ENCODE assay signal across 8 cellular contexts in the genomic region with DNA sequence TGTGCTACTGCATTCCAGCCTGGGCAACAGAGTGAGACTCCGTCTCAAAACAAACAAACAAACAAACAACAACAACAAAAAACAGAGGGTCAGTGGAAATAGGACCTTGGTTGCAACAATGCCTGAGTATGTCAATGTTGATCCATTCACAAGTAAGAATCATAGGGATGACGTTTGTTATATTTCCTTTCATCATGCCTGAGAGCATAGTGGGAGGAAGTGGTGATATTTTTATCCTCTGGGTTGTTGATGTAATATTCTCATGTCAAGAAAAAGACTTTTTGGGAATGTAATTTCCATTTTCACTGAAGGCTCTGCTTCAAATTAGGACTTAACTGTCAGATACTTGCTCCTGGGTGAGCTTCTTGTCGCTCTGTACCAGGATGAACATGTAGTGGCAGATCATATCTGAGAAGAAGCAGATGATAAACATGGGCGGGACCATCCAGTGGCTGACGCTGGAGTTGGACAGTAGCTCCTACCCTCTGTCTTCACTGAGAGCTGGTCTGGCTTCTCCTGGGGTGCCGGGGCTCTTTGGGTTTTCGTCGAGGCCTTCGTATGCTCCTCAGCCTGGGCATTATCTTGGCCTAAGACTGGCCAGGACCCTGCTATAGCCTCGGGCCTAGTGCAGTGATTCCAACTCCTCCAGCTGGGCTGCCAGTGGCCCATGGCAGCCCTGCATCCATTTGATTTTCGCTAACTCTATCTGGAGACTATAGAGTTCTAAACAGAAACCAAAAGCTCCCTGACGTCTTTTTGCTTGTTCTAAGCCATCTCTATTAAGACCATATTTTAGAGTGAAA. TPM values are rescaled to one million over a fixed set of nuclear protein-coding genes. Genes with fewer than 3 reads are reported as not detected.
DNase-seq lines count a peak whose midpoint lies in the region; ATAC-seq and TF ChIP-seq lines count a peak whose summit lies in the region.

No MANE protein-coding gene starts in this region.

- H3K4me1 ChIP-seq in gastroesophageal sphincter: peaks cover 5 to 74% (median 19%) of the 10 kb centered on the region in 3 donors
- peaks cover 32 to 39% of the 10 kb centered on the region in 2 donors for H3K4me1 ChIP-seq in gastrocnemius medialis

- H3K36me3 ChIP-seq in gastroesophageal sphincter: peaks cover 0 to 9% of the 10 kb centered on the region in 2 donors
- H3K36me3 ChIP-seq in gastrocnemius medialis: no peaks in the 10 kb centered on the region

- H3K27ac ChIP-seq in gastroesophageal sphincter (peak overlapping the region; percentile 34 to 84 (median 80)), gastrocnemius medialis (peak overlapping the region; percentile 70 to 81 (median 76))

- H3K9me3 ChIP-seq in gastroesophageal sphincter: no peaks in the 10 kb centered on the region
- H3K9me3 ChIP-seq in gastrocnemius medialis: no peaks in the 10 kb centered on the region

- in situ Hi-C loops in gastrocnemius medialis (cut with MboI; ENCODE audit: low sequenced_read_pairs in 4 of 4): no loop called here

- peak; percentile 71 for ATAC-seq in activated CD4-positive, alpha-beta T cell treated with anti-CD3 and anti-CD28 coated beads for 36 hours
- ATAC-seq in activated T-helper 17 cell treated with anti-CD3 and anti-CD28 coated beads, Interleukin-2, amount 50 U/mL, for 72 hours (replicated peaks): peak; percentile 71
- peak; percentile 77 for ATAC-seq in gastroesophageal sphincter
- peak; percentile 38 to 81 for ATAC-seq in gastrocnemius medialis

- H3K4me1 Mint-ChIP-seq in activated CD4-positive, alpha-beta T cell treated with anti-CD3 and anti-CD28 coated beads for 36 hours: peaks cover 37% of the 10 kb centered on the region
- H3K4me1 Mint-ChIP-seq in activated T-helper 17 cell treated with anti-CD3 and anti-CD28 coated beads, Interleukin-2, amount 50 U/mL, for 72 hours: peaks cover 21% of the 10 kb centered on the region

- POLR2A ChIA-PET in activated CD4-positive, alpha-beta T cell treated with anti-CD3 and anti-CD28 coated beads for 36 hours (lab: Charles Lee): interaction anchor here (0.5 to 0.7 kb wide), 2 partner anchors 13 to 104 kb away, joined by 3 read pairs; no protein-coding TSS in a partner anchor

- H3K4me3 Mint-ChIP-seq in activated CD4-positive, alpha-beta T cell treated with anti-CD3 and anti-CD28 coated beads for 36 hours: peak overlapping the region; percentile 65
- peak overlapping the region; percentile 74 for H3K4me3 Mint-ChIP-seq in activated T-helper 17 cell treated with anti-CD3 and anti-CD28 coated beads, Interleukin-2, amount 50 U/mL, for 72 hours

- H3K27ac Mint-ChIP-seq in activated CD4-positive, alpha-beta T cell treated with anti-CD3 and anti-CD28 coated beads for 36 hours: peak overlapping the region; percentile 94
- H3K27ac Mint-ChIP-seq in activated T-helper 17 cell treated with anti-CD3 and anti-CD28 coated beads, Interleukin-2, amount 50 U/mL, for 72 hours: peak overlapping the region; percentile 82

- WGBS in gastroesophageal sphincter (ENCODE audit: low coverage in 1 of 2), 2 donors: 25 to 44% methylated on average over 4 to 8 of the region's 12 CpGs

- TF ChIP-seq POLR2A in gastroesophageal sphincter (IDR thresholded peaks at IDR 0.05): no peak
- TF ChIP-seq POLR2A in gastrocnemius medialis (IDR thresholded peaks at IDR 0.05): no peak

- DNase-seq in activated CD4-positive, alpha-beta T cell treated with anti-CD3 and anti-CD28 coated beads for 36 hours: peak; percentile 47
- DNase-seq in activated CD4-positive, alpha-beta T cell treated with anti-CD3 and anti-CD28 coated beads, Interleukin-2, amount 50 U/mL, for 4 hours: no peak
- DNase-seq in gastrocnemius medialis: no peak
- DNase-seq in GM19240 (ENCODE audit: insufficient read length, low spot score): no peak
- DNase-seq in NCI-H524 (lab: John Stamatoyannopoulos, UW): no peak
- no peak for DNase-seq in NCI-H1436 treated with DMSO at 0.1 percent for 48 hours (lab: John Stamatoyannopoulos, UW)

- no peak for TF ChIP-seq CTCF in gastroesophageal sphincter (IDR thresholded peaks at IDR 0.05)
- TF ChIP-seq CTCF in gastrocnemius medialis (IDR thresholded peaks at IDR 0.05 in 4 of 5, conservative IDR thresholded peaks at IDR 0.05 in 1 of 5): no peak

- H3K9me3 Mint-ChIP-seq in activated CD4-positive, alpha-beta T cell treated with anti-CD3 and anti-CD28 coated beads for 36 hours (ENCODE audit: low read depth): no peaks in the 10 kb centered on the region
- no peaks in the 10 kb centered on the region for H3K9me3 Mint-ChIP-seq in activated T-helper 17 cell treated with anti-CD3 and anti-CD28 coated beads, Interleukin-2, amount 50 U/mL, for 72 hours

- no peaks in the 10 kb centered on the region for H3K27me3 Mint-ChIP-seq in activated CD4-positive, alpha-beta T cell treated with anti-CD3 and anti-CD28 coated beads for 36 hours
- no peaks in the 10 kb centered on the region for H3K27me3 Mint-ChIP-seq in activated T-helper 17 cell treated with anti-CD3 and anti-CD28 coated beads, Interleukin-2, amount 50 U/mL, for 72 hours

- H3K36me3 Mint-ChIP-seq in activated CD4-positive, alpha-beta T cell treated with anti-CD3 and anti-CD28 coated beads for 36 hours (ENCODE audit: low read depth): peaks cover 42% of the 10 kb centered on the region
- H3K36me3 Mint-ChIP-seq in activated T-helper 17 cell treated with anti-CD3 and anti-CD28 coated beads, Interleukin-2, amount 50 U/mL, for 72 hours (ENCODE audit: low read depth): peaks cover 35% of the 10 kb centered on the region

- intact Hi-C loops in activated CD4-positive, alpha-beta T cell treated with anti-CD3 and anti-CD28 coated beads for 36 hours (cut with DNase I, micrococcal nuclease): loop anchor here (2.0 to 5.0 kb wide), 3 partner anchors 25 to 121 kb away; a partner anchor contains a TSS
- intact Hi-C loops in gastrocnemius medialis (cut with DNase I; ENCODE audit: low total_unique reads): loop anchor here (2.0 kb wide), 1 partner anchor 19 kb away; a partner anchor contains a TSS

- H3K4me3 ChIP-seq in gastroesophageal sphincter (peak overlapping the region; percentile 22), gastrocnemius medialis (peak overlapping the region; percentile 35 to 44 (median 41))

- CTCF ChIA-PET in activated CD4-positive, alpha-beta T cell treated with anti-CD3 and anti-CD28 coated beads for 36 hours (lab: Charles Lee): interaction anchor here (3.4 kb wide), 1 partner anchor 48 kb away, joined by 26 read pairs; no protein-coding TSS in a partner anchor

- H3K27me3 ChIP-seq in gastroesophageal sphincter (no peaks in the 10 kb centered on the region), gastrocnemius medialis (no peaks in the 10 kb centered on the region)

- no peak for TF ChIP-seq EP300 in gastroesophageal sphincter (IDR thresholded peaks at IDR 0.05)

RNA-seq across cellular contexts. Expression of a gene that starts 19.6 kb away (rescaled TPM):
- 100 to 1,000 TPM; 158 to 187 TPM for total RNA-seq in activated CD4-positive, alpha-beta T cell treated with anti-CD3 and anti-CD28 coated beads for 36 hours
- total RNA-seq in activated T-helper 17 cell treated with anti-CD3 and anti-CD28 coated beads, Interleukin-2, amount 50 U/mL, for 72 hours: 100 to 1,000 TPM in 1 of 2 donors, 10 to 100 TPM in 1; 93.9 to 152 TPM
- total RNA-seq in gastroesophageal sphincter: 10 to 100 TPM; 33.4 to 63.8 (median 37.8) TPM
- total RNA-seq in gastrocnemius medialis: 10 to 100 TPM; 18.5 to 50.1 (median 26.3) TPM

RNA-seq across cellular contexts. Expression of a gene that starts 58.2 kb away (rescaled TPM):
- 10 to 100 TPM; 45.9 to 82.4 TPM for total RNA-seq in activated CD4-positive, alpha-beta T cell treated with anti-CD3 and anti-CD28 coated beads for 36 hours
- total RNA-seq in activated T-helper 17 cell treated with anti-CD3 and anti-CD28 coated beads, Interleukin-2, amount 50 U/mL, for 72 hours: 10 to 100 TPM; 40.2 to 57.6 TPM
- total RNA-seq in gastroesophageal sphincter (10 to 100 TPM; 14.4 to 27.5 (median 14.7) TPM), gastrocnemius medialis (10 to 100 TPM; 11.9 to 38.9 (median 15.2) TPM)
